ENCODE assay signal across 8 cellular contexts in genomic region chr6:13194852-13195251, GRCh38.
DNase-seq lines count a peak whose midpoint lies in the region; ATAC-seq and TF ChIP-seq lines count a peak whose summit lies in the region.

No MANE protein-coding gene starts in this region.

- intact Hi-C loops in ovary (cut with DNase I), result no loop called here

- H3K27me3 Mint-ChIP-seq in HFFc6 (ENCODE audit: insufficient read depth) (no peaks in the 10 kb centered on the region; the same call in 1 of the 2 replicates), T-helper 17 cell (peaks cover 49% of the 10 kb centered on the region)

- H3K9me3 ChIP-seq in ovary (no peaks in the 10 kb centered on the region), T-helper 17 cell (ENCODE audit: control insufficient read depth, low read length, poor library complexity, severe bottlenecking) (no peaks in the 10 kb centered on the region)

- no peak for TF ChIP-seq EP300 in ovary (IDR thresholded peaks at IDR 0.05)

- H3K36me3 ChIP-seq in ovary, result no peaks in the 10 kb centered on the region

- H3K36me3 Mint-ChIP-seq in HFFc6 (ENCODE audit: low read depth), result no peaks in the 10 kb centered on the region
- peaks cover 2% of the 10 kb centered on the region for H3K36me3 Mint-ChIP-seq in T-helper 17 cell (ENCODE audit: low read depth)

- H3K27ac ChIP-seq in ovary, result no peak overlapping the region

- no peaks in the 10 kb centered on the region for H3K4me1 ChIP-seq in ovary (ENCODE audit: insufficient read depth)

- no peaks in the 10 kb centered on the region for H3K9me3 Mint-ChIP-seq in HFFc6

- no peak overlapping the region for H3K4me3 ChIP-seq in ovary

- 12 to 31% (median 17%) methylated on average over 6 of the region's 6 CpGs for WGBS in ovary, 3 donors

- peaks cover 18% of the 10 kb centered on the region for H3K4me1 Mint-ChIP-seq in HFFc6 (ENCODE audit: low read depth)
- H3K4me1 Mint-ChIP-seq in T-helper 17 cell, result peaks cover 6% of the 10 kb centered on the region

- no peak for TF ChIP-seq POLR2A in ovary (IDR thresholded peaks at IDR 0.05)

- ATAC-seq in SK-N-SH treated with all-trans-retinoic acid at 6 μM for 48 hours, result peak; percentile 77
- no peak for ATAC-seq in T-helper 17 cell

- TF ChIP-seq CTCF in HFFc6 (IDR thresholded peaks at IDR 0.05), result peak; percentile 88
- TF ChIP-seq CTCF in ovary (IDR thresholded peaks at IDR 0.05), result no peak

- H3K4me3 Mint-ChIP-seq in HFFc6 (no peak overlapping the region; the same call in 1 of the 2 replicates), T-helper 17 cell (no peak overlapping the region)

- DNase-seq in DMS 273 (lab: John Stamatoyannopoulos, UW; ENCODE audit: unreplicated experiment) (peak; percentile 73), DMS 273 treated with DMSO at 0.1 percent for 48 hours (lab: John Stamatoyannopoulos, UW) (no peak), HFFc6 (peak; percentile 78), foreskin melanocyte (peak; percentile 75), ovary (peak in 3 of 5 donors; percentile 10 to 36 (median 19)), DMS79 treated with DMSO at 0.1 percent for 48 hours (lab: John Stamatoyannopoulos, UW) (no peak), T-helper 17 cell (no peak)

- peak overlapping the region; percentile 85 for H3K27ac Mint-ChIP-seq in HFFc6
- no peak overlapping the region for H3K27ac Mint-ChIP-seq in T-helper 17 cell

- H3K27me3 ChIP-seq in ovary, result no peaks in the 10 kb centered on the region

TF ChIP-seq in SK-N-SH treated with all-trans-retinoic acid at 6 μM for 48 hours, 23 proteins besides CTCF, POLR2A, EP300 and RAD21:
- no peak for TF ChIP-seq ZFP30 (CRISPR knock-in tag; IDR thresholded peaks at IDR 0.05)
- TF ChIP-seq SNAI2 (CRISPR knock-in tag; IDR thresholded peaks at IDR 0.05), result no peak
- TF ChIP-seq ESRRG (CRISPR knock-in tag; IDR thresholded peaks at IDR 0.05), result no peak
- TF ChIP-seq GLIS3 (CRISPR knock-in tag; IDR thresholded peaks at IDR 0.05), result no peak
- no peak for TF ChIP-seq CSDC2 (CRISPR knock-in tag; IDR thresholded peaks at IDR 0.05)
- TF ChIP-seq PPARA (CRISPR knock-in tag; IDR thresholded peaks at IDR 0.05; ENCODE audit: borderline replicate concordance), result no peak
- no peak for TF ChIP-seq PATZ1 (CRISPR knock-in tag; IDR thresholded peaks at IDR 0.05; ENCODE audit: borderline replicate concordance)
- TF ChIP-seq ISL1 (CRISPR knock-in tag; IDR thresholded peaks at IDR 0.05), result no peak
- TF ChIP-seq BACH2 (CRISPR knock-in tag; IDR thresholded peaks at IDR 0.05; ENCODE audit: borderline replicate concordance), result no peak
- TF ChIP-seq OSR1 (CRISPR knock-in tag; IDR thresholded peaks at IDR 0.05), result no peak
- no peak for TF ChIP-seq TOX (CRISPR knock-in tag; IDR thresholded peaks at IDR 0.05; ENCODE audit: borderline replicate concordance)
- TF ChIP-seq CSRNP3 (CRISPR knock-in tag; IDR thresholded peaks at IDR 0.05), result no peak
- TF ChIP-seq ZNF565 (CRISPR knock-in tag; conservative IDR thresholded peaks at IDR 0.05; ENCODE audit: low read depth), result no peak
- TF ChIP-seq CREB5 (CRISPR knock-in tag; IDR thresholded peaks at IDR 0.05; ENCODE audit: low read depth), result no peak
- no peak for TF ChIP-seq ARNTL (CRISPR knock-in tag; IDR thresholded peaks at IDR 0.05; ENCODE audit: borderline replicate concordance, low read depth)
- no peak for TF ChIP-seq RARB (CRISPR knock-in tag; IDR thresholded peaks at IDR 0.05)

Comparison
In these comparisons a context has a peak if more than half of its experiments do, and no peak if none do; other contexts are left out.
1. DNase-seq: peak in DMS 273 (single experiment), HFFc6 (single experiment), foreskin melanocyte (single experiment) and ovary (3 of 5); none in DMS 273 treated with DMSO at 0.1 percent for 48 hours (single experiment), DMS79 treated with DMSO at 0.1 percent for 48 hours (single experiment) and T-helper 17 cell (0 of 3).